Comparison of ENCODE assay signal across 12 cellular contexts in the genomic region with DNA sequence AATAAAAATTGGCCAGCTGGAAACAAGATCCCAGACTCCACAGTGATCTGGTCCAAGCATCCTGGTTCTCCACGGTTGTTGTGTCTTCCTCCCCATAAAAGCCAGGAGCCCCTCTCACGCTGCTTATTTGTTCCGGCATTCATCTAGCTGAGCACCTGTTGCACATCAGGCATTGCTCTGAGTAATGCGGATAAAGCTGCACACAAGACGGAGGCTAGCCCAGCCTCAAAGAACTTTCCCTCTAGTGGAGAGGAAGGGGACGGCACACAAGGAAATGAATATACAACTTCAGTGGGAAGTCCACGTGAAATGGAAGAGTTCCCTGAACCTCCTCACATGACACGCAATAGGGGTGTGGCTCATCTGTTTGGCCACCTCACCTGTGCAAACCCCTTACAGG. TPM values are rescaled to one million over a fixed set of nuclear protein-coding genes. Genes with fewer than 3 reads are reported as not detected.
DNase-seq lines count a peak whose midpoint lies in the region; TF ChIP-seq lines count a peak whose summit lies in the region.
"Had no signal": no experiment of that assay in that cellular context is flagged by ENCODE, and none has a peak within 500 bp of the region (broad histone marks: within the 10 kb centered on the region; RNA-seq: fewer than 3 reads in every experiment).

No MANE protein-coding gene starts in this region.

- H3K9ac ChIP-seq in OCI-LY1 (ENCODE audit: low read length) (no peak overlapping the region), Karpas-422 (ENCODE audit: low read length) (no peak overlapping the region)

- peaks cover 6% of the 10 kb centered on the region for H3K27me3 Mint-ChIP-seq in activated naive CD4-positive, alpha-beta T cell treated with anti-CD3 and anti-CD28 coated beads, Interleukin-2, amount 10 ng/mL, durations not matched to agents 7 days and 5 days
- H3K27me3 Mint-ChIP-seq: stimulated activated naive CD8-positive, alpha-beta T cell treated with anti-CD3 and anti-CD28 coated beads, Interleukin-15, amount 100 ng/mL, for 72 hours had no signal

- 95 to 100% methylated on average over 4 to 8 of the region's 8 CpGs for WGBS in testis, 2 donors
- 79% methylated on average over 8 of the region's 8 CpGs; no CpG with 5 or more reads in 1 of the 2 donors for WGBS in esophagus squamous epithelium, 2 donors

- H3K4me1 ChIP-seq in OCI-LY1 (ENCODE audit: insufficient read depth, low read length, severe bottlenecking) (no peaks in the 10 kb centered on the region), testis (peaks cover 5% of the 10 kb centered on the region), Karpas-422 (ENCODE audit: low read length) (no peaks in the 10 kb centered on the region), esophagus squamous epithelium (peaks cover 0 to 9% (median 0%) of the 10 kb centered on the region in 3 donors)
- H3K4me1 ChIP-seq: right lobe of liver had no signal

- H3K4me2 ChIP-seq in OCI-LY1 (ENCODE audit: low read length), result no peak overlapping the region
- no peak overlapping the region for H3K4me2 ChIP-seq in Karpas-422 (ENCODE audit: low read depth, low read length, poor library complexity, severe bottlenecking)

- DNase-seq in SIG-M5 treated with dmso at 0.1 percent for 504 hours (lab: John Stamatoyannopoulos, UW; ENCODE audit: unreplicated experiment), result peak; percentile 69
- no peak for DNase-seq in SIG-M5 (lab: John Stamatoyannopoulos, UW)
- peak; percentile 11 to 22 for DNase-seq in erythroblast (lab: John Stamatoyannopoulos, UW)
- no peak for DNase-seq in testis
- no peak for DNase-seq in activated naive CD4-positive, alpha-beta T cell treated with anti-CD3 and anti-CD28 coated beads, Interleukin-2, amount 10 ng/mL, durations not matched to agents 7 days and 5 days
- no peak for DNase-seq in Karpas-422
- no peak for DNase-seq in esophagus squamous epithelium (lab: John Stamatoyannopoulos, UW)
- DNase-seq: activated gamma-delta T cell; right lobe of liver; stimulated activated naive CD8-positive, alpha-beta T cell treated with anti-CD3 and anti-CD28 coated beads, Interleukin-15, amount 100 ng/mL, for 72 hours had no signal

- no peaks in the 10 kb centered on the region for H3K27me3 ChIP-seq in OCI-LY1 (ENCODE audit: insufficient read depth, low read length)
- no peaks in the 10 kb centered on the region for H3K27me3 ChIP-seq in testis
- H3K27me3 ChIP-seq in Karpas-422 (ENCODE audit: low read length), result no peaks in the 10 kb centered on the region
- H3K27me3 ChIP-seq in esophagus squamous epithelium, result peaks cover 0 to 6% (median 0%) of the 10 kb centered on the region in 4 donors
- H3K27me3 ChIP-seq: right lobe of liver, SJSA1 had no signal

- H3K4me3 Mint-ChIP-seq in activated naive CD4-positive, alpha-beta T cell treated with anti-CD3 and anti-CD28 coated beads, Interleukin-2, amount 10 ng/mL, durations not matched to agents 7 days and 5 days, result no peak overlapping the region
- H3K4me3 Mint-ChIP-seq: stimulated activated naive CD8-positive, alpha-beta T cell treated with anti-CD3 and anti-CD28 coated beads, Interleukin-15, amount 100 ng/mL, for 72 hours had no signal

- H3K36me3 ChIP-seq in OCI-LY1 (ENCODE audit: insufficient read depth, low read length), result no peaks in the 10 kb centered on the region
- no peaks in the 10 kb centered on the region for H3K36me3 ChIP-seq in testis (ENCODE audit: low read depth, missing control alignments)
- no peaks in the 10 kb centered on the region for H3K36me3 ChIP-seq in Karpas-422 (ENCODE audit: insufficient read depth, low read length)
- H3K36me3 ChIP-seq in esophagus squamous epithelium, result no peaks in the 10 kb centered on the region
- H3K36me3 ChIP-seq: right lobe of liver, SJSA1 had no signal

- no peaks in the 10 kb centered on the region for H3F3A ChIP-seq in OCI-LY1 (ENCODE audit: insufficient read depth, low read length)

- intact Hi-C loops in testis (cut with DNase I; ENCODE audit: low total_unique reads) (no loop called here), esophagus squamous epithelium (cut with DNase I) (no loop called here)

- no peak overlapping the region for H3K27ac ChIP-seq in OCI-LY1 (ENCODE audit: low read depth, low read length, poor library complexity, severe bottlenecking)
- no peak overlapping the region for H3K27ac ChIP-seq in testis
- H3K27ac ChIP-seq in Karpas-422 (ENCODE audit: low read length), result no peak overlapping the region
- H3K27ac ChIP-seq in esophagus squamous epithelium, result no peak overlapping the region
- H3K27ac ChIP-seq: right lobe of liver, SJSA1 had no signal

- H3K9me3 Mint-ChIP-seq in activated naive CD4-positive, alpha-beta T cell treated with anti-CD3 and anti-CD28 coated beads, Interleukin-2, amount 10 ng/mL, durations not matched to agents 7 days and 5 days, result no peaks in the 10 kb centered on the region
- H3K9me3 Mint-ChIP-seq: stimulated activated naive CD8-positive, alpha-beta T cell treated with anti-CD3 and anti-CD28 coated beads, Interleukin-15, amount 100 ng/mL, for 72 hours had no signal

- no peaks in the 10 kb centered on the region for H3K4me1 Mint-ChIP-seq in activated naive CD4-positive, alpha-beta T cell treated with anti-CD3 and anti-CD28 coated beads, Interleukin-2, amount 10 ng/mL, durations not matched to agents 7 days and 5 days
- H3K4me1 Mint-ChIP-seq: stimulated activated naive CD8-positive, alpha-beta T cell treated with anti-CD3 and anti-CD28 coated beads, Interleukin-15, amount 100 ng/mL, for 72 hours had no signal

- H2AFZ ChIP-seq in OCI-LY1 (ENCODE audit: low read length) (no peak overlapping the region), Karpas-422 (ENCODE audit: low read length) (no peak overlapping the region)

- H3K9me3 ChIP-seq in OCI-LY1 (ENCODE audit: low read length), result no peaks in the 10 kb centered on the region
- H3K9me3 ChIP-seq in testis, result no peaks in the 10 kb centered on the region
- no peaks in the 10 kb centered on the region for H3K9me3 ChIP-seq in Karpas-422 (ENCODE audit: low read length)
- H3K9me3 ChIP-seq in esophagus squamous epithelium, result no peaks in the 10 kb centered on the region
- H3K9me3 ChIP-seq: right lobe of liver, SJSA1 had no signal

- TF ChIP-seq POLR2A in erythroblast (IDR thresholded peaks at IDR 0.05; ENCODE audit: low read length) (no peak), testis (IDR thresholded peaks at IDR 0.05) (no peak), esophagus squamous epithelium (IDR thresholded peaks at IDR 0.05) (no peak)

- no peak overlapping the region for H3K4me3 ChIP-seq in OCI-LY1 (ENCODE audit: low read depth, low read length, poor library complexity, severe bottlenecking)
- H3K4me3 ChIP-seq in testis, result no peak overlapping the region
- no peak overlapping the region for H3K4me3 ChIP-seq in Karpas-422 (ENCODE audit: low read length)
- H3K4me3 ChIP-seq in esophagus squamous epithelium, result no peak overlapping the region
- H3K4me3 ChIP-seq: right lobe of liver, SJSA1 had no signal

- peak; percentile 40; the same call in 1 of the 2 replicates for TF ChIP-seq CTCF in OCI-LY1 (IDR thresholded peaks at IDR 0.05; ENCODE audit: low read length)
- peak in 2 of 3 experiments; percentile 34 to 39 for TF ChIP-seq CTCF in testis (IDR thresholded peaks at IDR 0.05)
- peak in 2 of 6 experiments; percentile 33 to 53 for TF ChIP-seq CTCF in esophagus squamous epithelium (IDR thresholded peaks at IDR 0.05)

- no peak overlapping the region for H3K27ac Mint-ChIP-seq in activated naive CD4-positive, alpha-beta T cell treated with anti-CD3 and anti-CD28 coated beads, Interleukin-2, amount 10 ng/mL, durations not matched to agents 7 days and 5 days
- H3K27ac Mint-ChIP-seq: stimulated activated naive CD8-positive, alpha-beta T cell treated with anti-CD3 and anti-CD28 coated beads, Interleukin-15, amount 100 ng/mL, for 72 hours had no signal

- H3K36me3 Mint-ChIP-seq in activated naive CD4-positive, alpha-beta T cell treated with anti-CD3 and anti-CD28 coated beads, Interleukin-2, amount 10 ng/mL, durations not matched to agents 7 days and 5 days, result no peaks in the 10 kb centered on the region

- H3K9me2 ChIP-seq in OCI-LY1 (ENCODE audit: low read depth, low read length) (no peaks in the 10 kb centered on the region), Karpas-422 (replicated peaks; ENCODE audit: insufficient read depth, low read length) (no peaks in the 10 kb centered on the region)

- H4K20me1 ChIP-seq in OCI-LY1 (ENCODE audit: insufficient read depth, low read length) (no peaks in the 10 kb centered on the region), Karpas-422 (ENCODE audit: insufficient read depth, low read depth, low read length) (no peaks in the 10 kb centered on the region; the same call in 1 of the 2 replicates)

- H3K79me2 ChIP-seq in OCI-LY1 (ENCODE audit: insufficient read depth, low read length), result no peaks in the 10 kb centered on the region
- no peaks in the 10 kb centered on the region for H3K79me2 ChIP-seq in Karpas-422 (ENCODE audit: low read length)

- CTCF ChIA-PET in activated naive CD4-positive, alpha-beta T cell treated with anti-CD3 and anti-CD28 coated beads, Interleukin-2, amount 10 ng/mL, durations not matched to agents 7 days and 5 days (lab: Charles Lee), result no interaction called here

RNA-seq across cellular contexts. Expression of a gene that starts 30.3 kb away (rescaled TPM):
- total RNA-seq in testis (10 to 100 TPM; 40.3 to 48.0 TPM), esophagus squamous epithelium (10 to 100 TPM; 21.3 to 43.0 (median 38.0) TPM)
- 26.3 TPM for polyA plus RNA-seq in testis (ENCODE audit: insufficient read depth, low read depth, low replicate concordance)
- total RNA-seq in Karpas-422 (2014; rRNA removed; shearing (Covaris generic); ENCODE audit: low replicate concordance), result 36.9 and 51.1 TPM in 2 replicates

RNA-seq across cellular contexts. Expression of a gene that starts 41.7 kb away (rescaled TPM):
- total RNA-seq in testis (10 to 100 TPM; 46.1 to 47.4 TPM), esophagus squamous epithelium (10 to 100 TPM in 1 of 4 donors, 1 to 10 TPM in 3; 3.4 to 11.8 (median 5.1) TPM)
- 32.4 TPM for polyA plus RNA-seq in testis (ENCODE audit: insufficient read depth, low read depth, low replicate concordance)
- total RNA-seq in Karpas-422 (2014; rRNA removed; shearing (Covaris generic); ENCODE audit: low replicate concordance), result 13.9 and 41.4 TPM in 2 replicates

Comparison
In these comparisons a context has a peak if more than half of its experiments do, and no peak if none do; other contexts are left out.
1. DNase-seq: peak in SIG-M5 treated with dmso at 0.1 percent for 504 hours (single experiment) and erythroblast (2 of 2); none in SIG-M5 (single experiment), testis (single experiment), activated naive CD4-positive, alpha-beta T cell treated with anti-CD3 and anti-CD28 coated beads, Interleukin-2, amount 10 ng/mL, durations not matched to agents 7 days and 5 days (single experiment), Karpas-422 (single experiment) and esophagus squamous epithelium (single experiment).